ENCODE assay signal across 11 cellular contexts in the genomic region with DNA sequence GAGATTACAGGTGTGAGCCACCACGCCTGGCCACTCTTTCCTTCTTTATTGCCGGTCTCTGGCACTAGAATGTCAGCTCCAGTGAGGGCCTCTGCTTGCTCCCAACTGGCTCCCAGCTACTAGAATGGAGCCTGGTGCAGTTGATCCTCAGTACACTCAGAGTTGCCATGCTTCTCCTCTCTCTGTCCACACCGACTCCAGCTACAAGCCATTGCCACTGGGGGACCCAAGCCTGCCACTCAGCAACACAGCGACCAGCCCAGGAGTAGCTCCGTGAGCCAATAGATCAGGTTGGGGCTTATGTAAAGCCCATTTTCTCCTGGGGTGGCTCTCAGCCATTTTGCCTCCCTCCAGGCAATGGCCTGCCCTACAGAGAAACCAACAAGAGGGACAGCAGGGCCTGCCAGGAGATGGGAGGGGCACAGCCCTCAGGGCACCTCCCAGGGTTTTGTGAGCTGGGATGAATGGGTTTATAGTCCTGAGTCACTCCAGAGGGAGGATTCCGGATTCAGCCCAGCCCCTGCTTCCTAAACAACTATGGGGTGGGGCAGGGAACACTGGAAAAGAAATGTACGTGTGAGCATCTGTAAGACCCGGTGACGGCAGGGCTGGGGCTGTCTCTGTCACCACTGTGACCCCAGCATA. TPM values are rescaled to one million over a fixed set of nuclear protein-coding genes. Genes with fewer than 3 reads are reported as not detected.
A peak's percentile ranks its signal among the peaks of the same experiment; 100 is the strongest.
DNase-seq lines count a peak whose midpoint lies in the region; ATAC-seq and TF ChIP-seq lines count a peak whose summit lies in the region.
"Had no signal": no experiment of that assay in that cellular context is flagged by ENCODE, and none has a peak within 500 bp of the region (broad histone marks: within the 10 kb centered on the region; RNA-seq: fewer than 3 reads in every experiment).

No MANE protein-coding gene starts in this region.

- H3K4me1 Mint-ChIP-seq in neural progenitor cell: peaks cover 5% of the 10 kb centered on the region

- no peak for ATAC-seq in omental fat pad (ENCODE audit: low FRiP score)

- H3K9ac ChIP-seq in neural progenitor cell: no peak overlapping the region

- peaks cover 2% of the 10 kb centered on the region for H3K27me3 Mint-ChIP-seq in neural progenitor cell (ENCODE audit: insufficient read depth, low read depth)

- no peak overlapping the region for H3K4me3 Mint-ChIP-seq in neural progenitor cell
- H3K4me3 Mint-ChIP-seq: nephron had no signal

- H3K36me3 Mint-ChIP-seq in neural progenitor cell: peaks cover 7% of the 10 kb centered on the region

- no peaks in the 10 kb centered on the region for H3K9me3 ChIP-seq in esophagus (ENCODE audit: control insufficient read depth in 2 of 2, insufficient read depth in 1 of 2, low read depth in 1 of 2, low read length in 1 of 2)
- H3K9me3 ChIP-seq in neural progenitor cell (ENCODE audit: low read depth): no peaks in the 10 kb centered on the region
- H3K9me3 ChIP-seq: thoracic aorta had no signal

- peaks cover 3% of the 10 kb centered on the region for H4K20me1 ChIP-seq in neural progenitor cell (ENCODE audit: low read depth)

- no peaks in the 10 kb centered on the region for H3K9me3 Mint-ChIP-seq in neural progenitor cell
- H3K9me3 Mint-ChIP-seq: nephron had no signal

- H3K4me2 ChIP-seq in neural progenitor cell: no peak overlapping the region

- H3K36me3 ChIP-seq in esophagus (ENCODE audit: control insufficient read depth in 2 of 2, insufficient read depth in 2 of 2, low read length in 1 of 2): peaks cover 0 to under 1% of the 10 kb centered on the region in 2 donors
- no peaks in the 10 kb centered on the region for H3K36me3 ChIP-seq in neural progenitor cell
- H3K36me3 ChIP-seq: thoracic aorta had no signal

- WGBS in esophagus, 2 donors: 49 to 77% methylated on average over 8 to 9 of the region's 9 CpGs

- H3K4me3 ChIP-seq in esophagus (ENCODE audit: low read depth in 1 of 2, low read length in 2 of 2): no peak overlapping the region
- no peak overlapping the region for H3K4me3 ChIP-seq in neural progenitor cell
- H3K4me3 ChIP-seq: thoracic aorta had no signal

- H3K27me3 ChIP-seq in esophagus (ENCODE audit: control insufficient read depth in 1 of 2, insufficient read depth in 2 of 2, low read length in 2 of 2): no peaks in the 10 kb centered on the region
- H3K27me3 ChIP-seq in neural progenitor cell: no peaks in the 10 kb centered on the region

- H3F3A ChIP-seq in neural progenitor cell (ENCODE audit: low read depth): peaks cover 9% of the 10 kb centered on the region

- H3K4me1 ChIP-seq in esophagus (ENCODE audit: control insufficient read depth in 2 of 2, insufficient read depth in 2 of 2, low read length in 1 of 2) (peaks cover 0 to 12% of the 10 kb centered on the region in 2 donors), neural progenitor cell (peaks cover 11% of the 10 kb centered on the region)

- no peaks in the 10 kb centered on the region for H3K79me2 ChIP-seq in neural progenitor cell (ENCODE audit: low read depth)

- H3K27ac ChIP-seq in esophagus (ENCODE audit: low read depth in 2 of 2, low read length in 1 of 2) (peak overlapping the region; percentile 45 to 53), neural progenitor cell (no peak overlapping the region)
- H3K27ac ChIP-seq: thoracic aorta had no signal

- H3K27ac Mint-ChIP-seq in neural progenitor cell: peak overlapping the region; percentile 3
- H3K27ac Mint-ChIP-seq: nephron had no signal

- TF ChIP-seq CTCF in neural progenitor cell (IDR thresholded peaks at IDR 0.05) (no peak), omental fat pad (IDR thresholded peaks at IDR 0.05) (no peak)

- H2AFZ ChIP-seq in neural progenitor cell (replicated peaks): no peak overlapping the region

- DNase-seq in EH (ENCODE audit: low read depth): peak; percentile 91
- DNase-seq in NCI-H146 (lab: John Stamatoyannopoulos, UW): peak; percentile 53
- no peak for DNase-seq in neural progenitor cell (ENCODE audit: low spot score)
- no peak for DNase-seq in activated CD4-positive, alpha-beta T cell treated with anti-CD3 and anti-CD28 coated beads for 48 hours
- no peak for DNase-seq in NCI-H2107 treated with DMSO at 0.1 percent for 48 hours (lab: John Stamatoyannopoulos, UW; ENCODE audit: unreplicated experiment)
- no peak for DNase-seq in NCI-H1092 treated with DMSO at 0.1 percent for 48 hours (lab: John Stamatoyannopoulos, UW)
- DNase-seq in omental fat pad (ENCODE audit: low spot score): no peak
- DNase-seq: NCI-H1694 treated with DMSO at 0.1 percent for 48 hours had no signal

RNA-seq across cellular contexts. Expression of a gene that starts 36.5 kb away (rescaled TPM):
- 1 to 10 TPM; 4.0 to 4.6 TPM for polyA plus RNA-seq in esophagus
- total RNA-seq in neural progenitor cell (ENCODE audit: low replicate concordance) (3.7 and 11.3 TPM in 2 replicates), omental fat pad (10 to 100 TPM in 2 of 4 donors, 1 to 10 TPM in 2; 6.3 to 15.5 (median 11.1) TPM)

RNA-seq across cellular contexts. Expression of a gene that starts 40.8 kb away (rescaled TPM):
- polyA plus RNA-seq in esophagus: 10 to 100 TPM; 35.5 to 36.5 TPM
- total RNA-seq in neural progenitor cell (ENCODE audit: low replicate concordance) (32.6 and 62.2 TPM in 2 replicates), omental fat pad (100 to 1,000 TPM in 1 of 4 donors, 10 to 100 TPM in 3; 47.0 to 132 (median 68.7) TPM)

RNA-seq across cellular contexts. Expression of a gene that starts 49.8 kb away (rescaled TPM):
- 1 to 10 TPM; 2.3 to 2.5 TPM for polyA plus RNA-seq in esophagus
- total RNA-seq in neural progenitor cell (ENCODE audit: low replicate concordance): 2.4 and 3.6 TPM in 2 replicates
- 1 to 10 TPM; 1.9 to 3.8 (median 2.9) TPM for total RNA-seq in omental fat pad

RNA-seq across cellular contexts. Expression of a gene that starts 51.2 kb away (rescaled TPM):
- polyA plus RNA-seq in esophagus: 1 to 10 TPM; 2.4 to 5.1 TPM
- total RNA-seq in neural progenitor cell (ENCODE audit: low replicate concordance) (4.8 and 10.4 TPM in 2 replicates), omental fat pad (1 to 10 TPM; 3.8 to 9.4 (median 7.0) TPM)

RNA-seq across cellular contexts. Expression of a gene that starts 53.9 kb away (rescaled TPM):
- under 1 TPM; 0.83 to 0.85 TPM for polyA plus RNA-seq in esophagus
- not detected in 2 replicates for total RNA-seq in neural progenitor cell (ENCODE audit: low replicate concordance)
- total RNA-seq in omental fat pad: 10 to 100 TPM in 3 of 4 donors, 1 to 10 TPM in 1; 6.0 to 29.4 (median 12.0) TPM

Comparison
In these comparisons a context has a peak if more than half of its experiments do, and no peak if none do; other contexts are left out.
1. DNase-seq: peak in EH (single experiment) and NCI-H146 (single experiment); none in neural progenitor cell (single experiment), activated CD4-positive, alpha-beta T cell treated with anti-CD3 and anti-CD28 coated beads for 48 hours (single experiment), NCI-H2107 treated with DMSO at 0.1 percent for 48 hours (single experiment), NCI-H1092 treated with DMSO at 0.1 percent for 48 hours (single experiment) and omental fat pad (single experiment).